Comparison of ENCODE assay signal across 19 cellular contexts in genomic region chr12:69481133-69481532, GRCh38. TPM values are rescaled to one million over a fixed set of nuclear protein-coding genes. Genes with fewer than 3 reads are reported as not detected.
DNase-seq lines count a peak whose midpoint lies in the region; ATAC-seq, FAIRE-seq and TF ChIP-seq lines count a peak whose summit lies in the region.
"Had no signal": no experiment of that assay in that cellular context is flagged by ENCODE, and none has a peak within 500 bp of the region (broad histone marks: within the 10 kb centered on the region; RNA-seq: fewer than 3 reads in every experiment).

No MANE protein-coding gene starts in this region.

- H3K79me1 ChIP-seq in trophoblast cell (ENCODE audit: low read length), result no peaks in the 10 kb centered on the region

- H2BK12ac ChIP-seq in trophoblast cell (ENCODE audit: low read length), result no peak overlapping the region

- no peak overlapping the region for H2AFZ ChIP-seq in HepG2 (ENCODE audit: low read length)
- H2AFZ ChIP-seq in trophoblast cell (ENCODE audit: insufficient read depth, low read length, poor library complexity), result no peak overlapping the region

- POLR2A ChIA-PET in WTC11 (lab: Charles Lee) (no interaction called here), HepG2 (lab: Yijun Ruan, JAX) (interaction anchor here (1.4 kb wide), 1 partner anchor 11 kb away, joined by 10 read pairs; the partner anchor contains the start of gene FRS2)
- POLR2A ChIA-PET in CD4-positive, alpha-beta memory T cell (lab: Charles Lee; ENCODE audit: partially characterized antibody), result no interaction called here

- ATAC-seq in WTC11 (no peak), HepG2 (peak; percentile 80), HG03039 (IDR thresholded peaks at IDR 0.05; ENCODE audit: unreplicated experiment) (no peak)
- ATAC-seq: GM12878 had no signal

- TF ChIP-seq CTCF in WTC11 (IDR thresholded peaks at IDR 0.05), result no peak
- no peak for TF ChIP-seq CTCF in HepG2 (CRISPR knock-in tag; IDR thresholded peaks at IDR 0.05)

- H3K4me1 Mint-ChIP-seq in WTC11, result peaks cover 22% of the 10 kb centered on the region
- H3K4me1 Mint-ChIP-seq in CD4-positive, alpha-beta memory T cell, result peaks cover 27 to 51% (median 40%) of the 10 kb centered on the region in 4 donors

- BruUV-seq in HepG2 (replicated peaks; lab: Mats Ljungman, UMichigan), result no TSS peak

- H3K36me3 ChIP-seq in HepG2 (replicated peaks in 1 of 2; ENCODE audit: control insufficient read depth in 1 of 2, insufficient read depth in 2 of 2, low read length in 2 of 2), result no peaks in the 10 kb centered on the region
- peaks cover 0 to 2% of the 10 kb centered on the region in 2 experiments for H3K36me3 ChIP-seq in trophoblast cell (ENCODE audit: control insufficient read depth in 1 of 2, insufficient read depth in 2 of 2, low read length in 2 of 2)
- no peaks in the 10 kb centered on the region for H3K36me3 ChIP-seq in CD4-positive, alpha-beta memory T cell (ENCODE audit: insufficient read depth, low read length)

- no peak overlapping the region for H4K12ac ChIP-seq in trophoblast cell (ENCODE audit: low read depth, low read length)

- peaks cover under 1% of the 10 kb centered on the region for H3K36me3 Mint-ChIP-seq in WTC11
- peaks cover 8 to 14% of the 10 kb centered on the region in 2 donors for H3K36me3 Mint-ChIP-seq in CD4-positive, alpha-beta memory T cell

- no peak overlapping the region for H2BK120ac ChIP-seq in trophoblast cell (ENCODE audit: insufficient read depth, low read length, poor library complexity)

- intact Hi-C loops in HepG2 (cut with micrococcal nuclease; ENCODE audit: unreplicated experiment), result no loop called here
- intact Hi-C loops in CD4-positive, alpha-beta memory T cell (cut with micrococcal nuclease), result no loop called here

- no peak overlapping the region for H4K91ac ChIP-seq in trophoblast cell (ENCODE audit: low read depth, low read length)

- no peak overlapping the region for H4K8ac ChIP-seq in trophoblast cell (ENCODE audit: low read depth, low read length)

- H3K4me3 ChIP-seq in HepG2 (replicated peaks in 1 of 3; ENCODE audit: insufficient read depth in 1 of 3, low read depth in 2 of 3, low read length in 3 of 3), result no peak overlapping the region
- no peak overlapping the region for H3K4me3 ChIP-seq in trophoblast cell (ENCODE audit: low read depth, low read length)
- H3K4me3 ChIP-seq in CD4-positive, alpha-beta memory T cell (ENCODE audit: low read length in 2 of 2), result no peak overlapping the region
- H3K4me3 ChIP-seq: BLaER1 treated with 17β-estradiol and CSF1 and Interleukin-3, amounts not matched to agents 10 nM and 100 nM; GM12878 had no signal

- H3K27ac ChIP-seq in HepG2 (ENCODE audit: extremely low read length, insufficient read depth, low read length), result no peak overlapping the region
- no peak overlapping the region for H3K27ac ChIP-seq in trophoblast cell (ENCODE audit: low read depth, low read length)
- H3K27ac ChIP-seq in CD4-positive, alpha-beta memory T cell (ENCODE audit: low read depth, low read length), result no peak overlapping the region
- H3K27ac ChIP-seq: BLaER1 treated with 17β-estradiol and CSF1 and Interleukin-3, amounts not matched to agents 10 nM and 100 nM; HL-60 had no signal

- no peaks in the 10 kb centered on the region for H3K27me3 Mint-ChIP-seq in WTC11 (ENCODE audit: low read depth)
- no peaks in the 10 kb centered on the region for H3K27me3 Mint-ChIP-seq in CD4-positive, alpha-beta memory T cell
- H3K27me3 Mint-ChIP-seq: B cell; CD8-positive, alpha-beta memory T cell had no signal

- no peak overlapping the region for H3K14ac ChIP-seq in trophoblast cell (ENCODE audit: low read length)

- H3K4ac ChIP-seq in trophoblast cell (ENCODE audit: low read depth, low read length), result peak overlapping the region; percentile 75

- H3K9ac ChIP-seq in HepG2 (ENCODE audit: insufficient read depth, low read depth, low read length) (no peak overlapping the region), trophoblast cell (ENCODE audit: low read length) (no peak overlapping the region)
- H3K9ac ChIP-seq: BLaER1 treated with 17β-estradiol and CSF1 and Interleukin-3, amounts not matched to agents 10 nM and 100 nM had no signal

- no peak overlapping the region for H2AK5ac ChIP-seq in trophoblast cell (ENCODE audit: low read length)

- H3K4me2 ChIP-seq in HepG2 (ENCODE audit: low read depth, low read length) (0 out of 2 replicates have a peak overlapping the region, but pooled peaks have one; percentile 23), trophoblast cell (ENCODE audit: low read length) (no peak overlapping the region)
- H3K4me2 ChIP-seq: BLaER1 treated with 17β-estradiol and CSF1 and Interleukin-3, amounts not matched to agents 10 nM and 100 nM had no signal

- H3K4me1 ChIP-seq in HepG2 (ENCODE audit: insufficient read depth, low read length), result peaks cover 50% of the 10 kb centered on the region
- H3K4me1 ChIP-seq in trophoblast cell (ENCODE audit: control insufficient read depth in 1 of 2, insufficient read depth in 2 of 2, low read length in 2 of 2), result peaks cover 0 to 2% of the 10 kb centered on the region in 2 experiments
- peaks cover 18% of the 10 kb centered on the region for H3K4me1 ChIP-seq in CD4-positive, alpha-beta memory T cell (ENCODE audit: insufficient read depth, low read length)
- H3K4me1 ChIP-seq: BLaER1 treated with 17β-estradiol and CSF1 and Interleukin-3, amounts not matched to agents 10 nM and 100 nM had no signal

- no peak overlapping the region for H2BK5ac ChIP-seq in trophoblast cell (ENCODE audit: low read depth, low read length, poor library complexity)

- CTCF ChIA-PET in WTC11 (lab: Charles Lee), result interaction anchor here (1.1 kb wide), 2 partner anchors 16 to 86 kb away, joined by 3 read pairs; no protein-coding TSS in a partner anchor
- CTCF ChIA-PET in HepG2 (lab: Yijun Ruan, JAX; ENCODE audit: low intra/inter-chr PET ratio, low total read pairs), result no interaction called here
- CTCF ChIA-PET in CD4-positive, alpha-beta memory T cell (lab: Charles Lee; ENCODE audit: partially characterized antibody), result no interaction called here

- no peak overlapping the region for H3K18ac ChIP-seq in trophoblast cell (ENCODE audit: low read length)

- no peak for TF ChIP-seq POLR2A in HepG2 (IDR thresholded peaks at IDR 0.05; ENCODE audit: insufficient read depth in 1 of 2, low read depth in 2 of 2, low read length in 2 of 2)

- DNase-seq in WTC11 (ENCODE audit: low spot score) (no peak), HepG2 (ENCODE audit: low spot score) (peak; percentile 64), trophoblast cell (peak; percentile 18 to 77)
- no peak for DNase-seq in stimulated activated CD4-positive, alpha-beta T cell treated with anti-CD3 and anti-CD28 coated beads, Interleukin-4, amount 100 ng/mL, for 24 hours
- no peak for DNase-seq in CD4-positive, alpha-beta memory T cell
- DNase-seq: CD8-positive, alpha-beta memory T cell; COR-L47; DMS 273 treated with DMSO at 0.1 percent for 48 hours; DMS53; DND-41; EL; H9; IMR-90 had no signal

- H3K27me3 ChIP-seq in HepG2 (ENCODE audit: control insufficient read depth in 1 of 2, insufficient read depth in 2 of 2, low read length in 2 of 2) (no peaks in the 10 kb centered on the region), trophoblast cell (ENCODE audit: insufficient read depth, low read length) (no peaks in the 10 kb centered on the region)
- no peaks in the 10 kb centered on the region for H3K27me3 ChIP-seq in CD4-positive, alpha-beta memory T cell (ENCODE audit: insufficient read depth, low read length)
- H3K27me3 ChIP-seq: BLaER1 treated with 17β-estradiol and CSF1 and Interleukin-3, amounts not matched to agents 10 nM and 100 nM had no signal

- TF ChIP-seq RAD21 in HepG2 (CRISPR knock-in tag; IDR thresholded peaks at IDR 0.05), result no peak

- TF ChIP-seq EP300 in HepG2 (IDR thresholded peaks at IDR 0.05; ENCODE audit: low read depth in 2 of 2, low read length in 2 of 2) (no peak), HepG2 (CRISPR knock-in tag; IDR thresholded peaks at IDR 0.05; ENCODE audit: borderline replicate concordance) (no peak)

- peaks cover 15% of the 10 kb centered on the region; the same call in 1 of the 2 replicates for H4K20me1 ChIP-seq in HepG2 (ENCODE audit: insufficient read depth, low read length)

- peak overlapping the region; percentile 23; the same call in 1 of the 2 replicates for H3K27ac Mint-ChIP-seq in WTC11
- H3K27ac Mint-ChIP-seq in CD4-positive, alpha-beta memory T cell, result no peak overlapping the region
- H3K27ac Mint-ChIP-seq: B cell; CD8-positive, alpha-beta memory T cell had no signal

- H3K9me3 Mint-ChIP-seq in WTC11, result peaks cover 1% of the 10 kb centered on the region
- peaks cover 0 to under 1% (median 0%) of the 10 kb centered on the region in 8 donors for H3K9me3 Mint-ChIP-seq in CD4-positive, alpha-beta memory T cell
- H3K9me3 Mint-ChIP-seq: CD8-positive, alpha-beta memory T cell had no signal

- peak; percentile 67 for FAIRE-seq in HepG2 (lab: Jason Lieb, UNC)
- FAIRE-seq: GM12878, GM19239 had no signal

- no peak overlapping the region for H3K4me3 Mint-ChIP-seq in WTC11
- H3K4me3 Mint-ChIP-seq in CD4-positive, alpha-beta memory T cell, result no peak overlapping the region
- H3K4me3 Mint-ChIP-seq: B cell; CD8-positive, alpha-beta memory T cell; H9 had no signal

- no peaks in the 10 kb centered on the region for H3K9me3 ChIP-seq in HepG2 (ENCODE audit: low read length)
- no peaks in the 10 kb centered on the region for H3K9me3 ChIP-seq in trophoblast cell (ENCODE audit: insufficient read depth, low read depth, low read length)
- H3K9me3 ChIP-seq in CD4-positive, alpha-beta memory T cell (ENCODE audit: control insufficient read depth in 1 of 2, low read length in 2 of 2), result no peaks in the 10 kb centered on the region

- no peak overlapping the region for H3K23ac ChIP-seq in trophoblast cell (ENCODE audit: low read length)

- in situ Hi-C loops in HepG2 (cut with HindIII; ENCODE audit: extremely low pct_ligation_motif_present, low pct_unique_long_range_greater_than_20kb), result no loop called here

- H3K79me2 ChIP-seq in HepG2 (ENCODE audit: insufficient read depth, low read length) (peaks cover 86% of the 10 kb centered on the region), trophoblast cell (ENCODE audit: control insufficient read depth, insufficient read depth, low read length, poor library complexity) (peaks cover 3% of the 10 kb centered on the region)

RNA-seq across cellular contexts. Expression of gene FRS2, which starts 10.9 kb away (rescaled TPM):
- total RNA-seq in WTC11 (2021) (23.7 to 26.7 TPM (median 26.1 TPM) in 3 replicates), HepG2 (2016; rRNA removed; fragmentation: Illumina TruSeq; extraction: Trizol) (16.8 and 31.4 TPM in 2 replicates)
- 4.7 and 5.6 TPM in 2 replicates for total RNA-seq in HepG2 (2016; cell fraction: cytosol; rRNA removed; fragmentation: Illumina TruSeq; extraction: Trizol; ENCODE audit: low read depth)
- total RNA-seq in HepG2 (2016; cell fraction: insoluble cytoplasmic fraction; rRNA removed; fragmentation: Illumina TruSeq; extraction: Trizol), result 16.4 and 31.5 TPM in 2 replicates
- total RNA-seq in HepG2 (2016; cell fraction: membrane; rRNA removed; fragmentation: Illumina TruSeq; extraction: Trizol), result 22.4 and 22.5 TPM in 2 replicates
- 28.4 and 31.2 TPM in 2 replicates for total RNA-seq in HepG2 (2016; cell fraction: nucleus; rRNA removed; fragmentation: Illumina TruSeq; extraction: Trizol)
- polyA plus RNA-seq in HepG2 (2011; rRNA removed), result 6.9 and 8.3 TPM in 2 replicates
- polyA plus RNA-seq in HepG2 (2011; cell fraction: cytosol; rRNA removed), result 4.1 and 5.5 TPM in 2 replicates
- 6.9 and 7.2 TPM in 2 replicates for polyA plus RNA-seq in HepG2 (2011; cell fraction: nucleus; rRNA removed)
- polyA plus RNA-seq in HepG2 (2012), result 6.1 and 7.0 TPM in 2 replicates
- 1.2 TPM in 2 replicates for polyA plus RNA-seq in HepG2 (2016; cell fraction: cytosol; fragmentation: Illumina TruSeq; extraction: Trizol; ENCODE audit: low read depth)
- 14.7 and 15.8 TPM in 2 replicates for polyA plus RNA-seq in HepG2 (2016; cell fraction: insoluble cytoplasmic fraction; fragmentation: Illumina TruSeq; extraction: Trizol; ENCODE audit: low read depth)
- 5.8 and 7.6 TPM in 2 replicates for polyA plus RNA-seq in HepG2 (2016; cell fraction: membrane; fragmentation: Illumina TruSeq; extraction: Trizol; ENCODE audit: low read depth)
- polyA plus RNA-seq in HepG2 (2016; cell fraction: nucleus; fragmentation: Illumina TruSeq; extraction: Trizol; ENCODE audit: insufficient read depth, low read depth), result 17.3 and 19.7 TPM in 2 replicates
- polyA minus RNA-seq in HepG2 (2011; rRNA and poly(A)+ RNA removed; ENCODE audit: low replicate concordance), result 11.2 and 18.2 TPM in 2 replicates
- 10.3 and 13.9 TPM in 2 replicates for polyA minus RNA-seq in HepG2 (2011; cell fraction: cytosol; rRNA and poly(A)+ RNA removed)
- 43.4 and 53.3 TPM in 2 replicates for polyA minus RNA-seq in HepG2 (2011; cell fraction: nucleus; rRNA and poly(A)+ RNA removed)
- 19.9 and 20.5 TPM in 2 replicates for polyA plus RNA-seq in trophoblast cell (2013)
- 10 to 100 TPM; 21.2 to 22.2 TPM for total RNA-seq in CD4-positive, alpha-beta memory T cell
- 1 to 10 TPM; 8.6 to 9.3 TPM for polyA plus RNA-seq in CD4-positive, alpha-beta memory T cell

Comparison
In these comparisons a context has a peak if more than half of its experiments do, and no peak if none do; other contexts are left out.
1. DNase-seq: peak in HepG2 (single experiment) and trophoblast cell (2 of 2); none in WTC11 (single experiment), stimulated activated CD4-positive, alpha-beta T cell treated with anti-CD3 and anti-CD28 coated beads, Interleukin-4, amount 100 ng/mL, for 24 hours (single experiment) and CD4-positive, alpha-beta memory T cell (0 of 5).